8 cellular contexts compared by ENCODE assay signal in the genomic region with DNA sequence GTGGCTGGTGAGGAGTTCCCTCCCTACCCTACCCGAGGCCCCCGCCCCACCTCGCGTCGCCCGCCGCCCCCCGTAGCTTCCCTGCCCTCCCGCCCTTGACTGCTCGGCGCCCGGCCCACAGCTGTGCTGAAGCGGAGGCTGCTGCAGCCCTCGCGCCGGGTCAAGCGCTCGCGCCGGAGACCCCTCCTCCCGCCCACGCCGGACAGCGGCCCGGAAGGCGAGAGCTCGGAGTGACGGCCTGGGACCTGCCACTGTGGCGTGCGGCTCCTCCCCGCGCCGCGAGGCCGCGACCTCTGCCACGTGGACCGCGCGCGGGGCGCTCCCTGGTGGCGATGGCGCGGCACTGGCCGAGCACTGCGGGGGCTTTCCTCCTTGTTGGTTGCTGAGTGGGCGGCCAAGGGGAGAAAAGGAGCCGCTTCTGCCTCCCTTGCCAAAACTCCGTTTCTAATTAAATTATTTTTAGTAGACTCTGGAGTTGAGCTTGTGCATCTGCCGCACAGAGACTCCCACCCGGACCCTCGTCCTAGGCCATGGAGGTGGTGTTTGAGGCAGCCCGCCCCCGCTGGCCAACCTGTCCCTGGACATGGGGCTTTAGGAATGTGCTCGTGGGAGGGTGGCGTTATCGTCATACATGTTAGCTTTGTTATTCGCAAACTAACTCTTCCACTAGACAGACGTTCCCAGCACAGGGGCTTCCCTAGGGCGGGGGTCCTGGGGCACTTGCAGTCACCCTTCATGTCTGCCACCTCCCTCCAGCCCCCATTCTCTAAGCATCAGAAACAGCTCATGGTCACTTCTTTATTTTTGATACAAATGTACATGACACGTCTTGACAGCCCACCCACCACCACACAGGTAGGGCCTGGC. TPM values are rescaled to one million over a fixed set of nuclear protein-coding genes. Genes with fewer than 3 reads are reported as not detected.
DNase-seq lines count a peak whose midpoint lies in the region; ATAC-seq and TF ChIP-seq lines count a peak whose summit lies in the region.

No MANE protein-coding gene starts in this region.

- intact Hi-C loops in activated CD4-positive, alpha-beta T cell treated with anti-CD3 and anti-CD28 coated beads, Interleukin-2, amount 10 ng/mL, durations not matched to agents 24 days and 14 days (cut with micrococcal nuclease): no loop called here

- H3K27me3 Mint-ChIP-seq in activated CD4-positive, alpha-beta T cell treated with anti-CD3 and anti-CD28 coated beads, Interleukin-2, amount 10 ng/mL, durations not matched to agents 24 days and 14 days: no peaks in the 10 kb centered on the region
- H3K27me3 Mint-ChIP-seq in endodermal cell (ENCODE audit: insufficient read depth): peaks cover 18% of the 10 kb centered on the region

- H3K4me1 ChIP-seq in endodermal cell (ENCODE audit: control insufficient read depth, insufficient read depth, low read length): no peaks in the 10 kb centered on the region
- H3K4me1 ChIP-seq in upper lobe of left lung: peaks cover 12 to 37% (median 22%) of the 10 kb centered on the region in 4 donors

- no peaks in the 10 kb centered on the region for H3K9me3 Mint-ChIP-seq in activated CD4-positive, alpha-beta T cell treated with anti-CD3 and anti-CD28 coated beads, Interleukin-2, amount 10 ng/mL, durations not matched to agents 24 days and 14 days
- H3K9me3 Mint-ChIP-seq in endodermal cell: no peaks in the 10 kb centered on the region

- peaks cover 40% of the 10 kb centered on the region for H3K36me3 Mint-ChIP-seq in activated CD4-positive, alpha-beta T cell treated with anti-CD3 and anti-CD28 coated beads, Interleukin-2, amount 10 ng/mL, durations not matched to agents 24 days and 14 days (ENCODE audit: low read depth)
- peaks cover 11% of the 10 kb centered on the region for H3K36me3 Mint-ChIP-seq in endodermal cell (ENCODE audit: low read depth)

- WGBS in endodermal cell (ENCODE audit: insufficient coverage in 1 of 2, insufficient read length in 1 of 2), 2 experiments: 39 to 69% methylated on average over 21 to 61 of the region's 62 CpGs
- 57 to 58% methylated on average over 11 to 23 of the region's 62 CpGs for WGBS in upper lobe of left lung, 2 donors

- H3K27me3 ChIP-seq in endodermal cell (ENCODE audit: control insufficient read depth, insufficient read depth, low read length, poor library complexity, severe bottlenecking) (peaks cover under 1% of the 10 kb centered on the region), upper lobe of left lung (no peaks in the 10 kb centered on the region)

- no peak for TF ChIP-seq EP300 in upper lobe of left lung (IDR thresholded peaks at IDR 0.05)

- no peak for TF ChIP-seq POLR2A in upper lobe of left lung (IDR thresholded peaks at IDR 0.05)

- H3K4me3 ChIP-seq in endodermal cell (ENCODE audit: low read length) (no peak overlapping the region), upper lobe of left lung (peak overlapping the region in 3 of 4 donors; percentile 27 to 43 (median 37))

- H3K36me3 ChIP-seq in endodermal cell (ENCODE audit: control insufficient read depth, insufficient read depth, low read length) (peaks cover 20% of the 10 kb centered on the region), upper lobe of left lung (peaks cover 11 to 55% (median 40%) of the 10 kb centered on the region in 4 donors)

- no peak overlapping the region for H3K9ac ChIP-seq in endodermal cell (ENCODE audit: extremely low read depth, low read length, poor library complexity, severe bottlenecking)

- ATAC-seq in upper lobe of left lung (ENCODE audit: low FRiP score in 2 of 2): peak in 1 of 2 donors; percentile 75
- ATAC-seq in GM21528 (IDR thresholded peaks at IDR 0.05; ENCODE audit: low FRiP score, unreplicated experiment): no peak
- ATAC-seq in GM19397 (IDR thresholded peaks at IDR 0.05; ENCODE audit: unreplicated experiment): no peak

- DNase-seq in DMS 273 (lab: John Stamatoyannopoulos, UW; ENCODE audit: unreplicated experiment): peak; percentile 51
- no peak for DNase-seq in DMS 273 treated with DMSO at 0.1 percent for 48 hours (lab: John Stamatoyannopoulos, UW)
- peak; percentile 89 for DNase-seq in activated CD4-positive, alpha-beta T cell treated with anti-CD3 and anti-CD28 coated beads, Interleukin-2, amount 10 ng/mL, durations not matched to agents 24 days and 14 days
- DNase-seq in endodermal cell: peak; percentile 90
- DNase-seq in midbrain (lab: John Stamatoyannopoulos, UW): peak; percentile 47
- peak; percentile 34 to 94 for DNase-seq in upper lobe of left lung

- TF ChIP-seq CTCF in endodermal cell (conservative IDR thresholded peaks at IDR 0.05) (peak; percentile 88), upper lobe of left lung (IDR thresholded peaks at IDR 0.05) (peak; percentile 63 to 85 (median 80))

- H3K9me3 ChIP-seq in endodermal cell (ENCODE audit: control insufficient read depth, low read length): no peaks in the 10 kb centered on the region
- no peaks in the 10 kb centered on the region for H3K9me3 ChIP-seq in upper lobe of left lung

- H3K4me1 Mint-ChIP-seq in activated CD4-positive, alpha-beta T cell treated with anti-CD3 and anti-CD28 coated beads, Interleukin-2, amount 10 ng/mL, durations not matched to agents 24 days and 14 days: peaks cover 13% of the 10 kb centered on the region
- H3K4me1 Mint-ChIP-seq in endodermal cell: peaks cover 4% of the 10 kb centered on the region

- no peak overlapping the region for H3K27ac Mint-ChIP-seq in activated CD4-positive, alpha-beta T cell treated with anti-CD3 and anti-CD28 coated beads, Interleukin-2, amount 10 ng/mL, durations not matched to agents 24 days and 14 days
- no peak overlapping the region for H3K27ac Mint-ChIP-seq in endodermal cell

- no peak overlapping the region for H3K27ac ChIP-seq in endodermal cell (ENCODE audit: low read depth, low read length)
- peak overlapping the region in 1 of 4 donors; percentile 32 for H3K27ac ChIP-seq in upper lobe of left lung

- H3K4me3 Mint-ChIP-seq in activated CD4-positive, alpha-beta T cell treated with anti-CD3 and anti-CD28 coated beads, Interleukin-2, amount 10 ng/mL, durations not matched to agents 24 days and 14 days: no peak overlapping the region
- no peak overlapping the region for H3K4me3 Mint-ChIP-seq in endodermal cell

RNA-seq across cellular contexts. Expression of a gene that starts 4.4 kb away (rescaled TPM):
- 69.7 and 77.9 TPM in 2 replicates for total RNA-seq in activated CD4-positive, alpha-beta T cell treated with anti-CD3 and anti-CD28 coated beads, Interleukin-2, amount 10 ng/mL, durations not matched to agents 24 days and 14 days
- total RNA-seq in endodermal cell (10 to 100 TPM; 21.7 to 31.0 TPM), upper lobe of left lung (100 to 1,000 TPM in 2 of 6 donors, 10 to 100 TPM in 4; 57.3 to 178 (median 75.4) TPM)
- 34.6 TPM for polyA plus RNA-seq in endodermal cell (2013, experiment 1 of 2)
- polyA plus RNA-seq in endodermal cell (2013, experiment 2 of 2): 33.7 TPM

RNA-seq across cellular contexts. Expression of a gene that starts 6.1 kb away (rescaled TPM):
- total RNA-seq in activated CD4-positive, alpha-beta T cell treated with anti-CD3 and anti-CD28 coated beads, Interleukin-2, amount 10 ng/mL, durations not matched to agents 24 days and 14 days: 20.0 and 20.1 TPM in 2 replicates
- 1 to 10 TPM; 1.4 to 2.1 TPM for total RNA-seq in endodermal cell
- polyA plus RNA-seq in endodermal cell (2013, experiment 1 of 2): 1.9 TPM
- 1.4 TPM for polyA plus RNA-seq in endodermal cell (2013, experiment 2 of 2)
- 10 to 100 TPM; 12.8 to 17.8 (median 14.9) TPM for total RNA-seq in upper lobe of left lung

RNA-seq across cellular contexts. Expression of a gene that starts 16.5 kb away (rescaled TPM):
- 91.3 and 91.4 TPM in 2 replicates for total RNA-seq in activated CD4-positive, alpha-beta T cell treated with anti-CD3 and anti-CD28 coated beads, Interleukin-2, amount 10 ng/mL, durations not matched to agents 24 days and 14 days
- 10 to 100 TPM; 45.0 to 61.8 TPM for total RNA-seq in endodermal cell
- polyA plus RNA-seq in endodermal cell (2013, experiment 1 of 2): 47.1 TPM
- 48.9 TPM for polyA plus RNA-seq in endodermal cell (2013, experiment 2 of 2)
- total RNA-seq in upper lobe of left lung: 10 to 100 TPM; 34.6 to 88.4 (median 45.5) TPM

RNA-seq across cellular contexts. Expression of a gene that starts 20.0 kb away (rescaled TPM):
- total RNA-seq in activated CD4-positive, alpha-beta T cell treated with anti-CD3 and anti-CD28 coated beads, Interleukin-2, amount 10 ng/mL, durations not matched to agents 24 days and 14 days: 43.1 and 49.8 TPM in 2 replicates
- total RNA-seq in endodermal cell (1 to 10 TPM; 2.2 to 2.6 TPM), upper lobe of left lung (10 to 100 TPM in 1 of 6 donors, 1 to 10 TPM in 5; 1.5 to 24.1 (median 3.9) TPM)
- 36.5 TPM for polyA plus RNA-seq in endodermal cell (2013, experiment 1 of 2)
- 28.4 TPM for polyA plus RNA-seq in endodermal cell (2013, experiment 2 of 2)

RNA-seq across cellular contexts. Expression of a gene that starts 49.8 kb away (rescaled TPM):
- total RNA-seq in activated CD4-positive, alpha-beta T cell treated with anti-CD3 and anti-CD28 coated beads, Interleukin-2, amount 10 ng/mL, durations not matched to agents 24 days and 14 days: 5.6 and 6.4 TPM in 2 replicates
- total RNA-seq in endodermal cell (under 1 TPM; 0.86 to 1.00 TPM), upper lobe of left lung (100 to 1,000 TPM in 1 of 6 donors, 10 to 100 TPM in 3, 1 to 10 TPM in 2; 7.3 to 137 (median 12.2) TPM)
- polyA plus RNA-seq in endodermal cell (2013, experiment 1 of 2): 6.2 TPM
- 5.3 TPM for polyA plus RNA-seq in endodermal cell (2013, experiment 2 of 2)
